Comparison of ENCODE assay signal across 18 cellular contexts in genomic region chr3:31305324-31305723, GRCh38.
DNase-seq lines count a peak whose midpoint lies in the region; ATAC-seq and TF ChIP-seq lines count a peak whose summit lies in the region.
"Had no signal": no experiment of that assay in that cellular context is flagged by ENCODE, and none has a peak within 500 bp of the region (broad histone marks: within the 10 kb centered on the region; RNA-seq: fewer than 3 reads in every experiment).

No MANE protein-coding gene starts in this region.

- no peak overlapping the region for H2BK12ac ChIP-seq in neuronal stem cell (ENCODE audit: low read length)

- DNase-seq in COR-L47 (lab: John Stamatoyannopoulos, UW) (peak; percentile 36), NCI-H1092 treated with DMSO at 0.1 percent for 48 hours (lab: John Stamatoyannopoulos, UW) (peak; percentile 46), NCI-H69 (lab: John Stamatoyannopoulos, UW) (peak; percentile 77), neuronal stem cell (ENCODE audit: low spot score) (no peak), mucosa of descending colon (no peak), EL (no peak)
- DNase-seq in activated CD8-positive, alpha-beta memory T cell treated with anti-CD3 and anti-CD28 coated beads for 24 hours: no peak
- DNase-seq: CD8-positive, alpha-beta T cell; DMS 273 treated with DMSO at 0.1 percent for 48 hours; Karpas-422; MM.1S; NCI-H1417; NCI-H2171; NCI-H524 treated with DMSO at 0.1 percent for 48 hours; Right ventricle myocardium superior had no signal

- H3K9me3 ChIP-seq in neuronal stem cell (replicated peaks in 1 of 2; ENCODE audit: control insufficient read depth in 2 of 2, insufficient read depth in 1 of 2, low read depth in 1 of 2, low read length in 2 of 2): no peaks in the 10 kb centered on the region
- no peaks in the 10 kb centered on the region for H3K9me3 ChIP-seq in mucosa of descending colon
- H3K9me3 ChIP-seq: HAP-1 had no signal

- H3K14ac ChIP-seq in neuronal stem cell (ENCODE audit: low read length): no peak overlapping the region

- H3K79me1 ChIP-seq in neuronal stem cell (ENCODE audit: low read depth, low read length): no peaks in the 10 kb centered on the region

- H3K4me3 ChIP-seq in neuronal stem cell (ENCODE audit: low read length in 2 of 2) (no peak overlapping the region), mucosa of descending colon (no peak overlapping the region)
- H3K4me3 ChIP-seq: HAP-1 had no signal

- no CpG with 5 or more reads among the region's 2 CpGs for WGBS in neuronal stem cell (ENCODE audit: extremely low coverage in 2 of 2, insufficient read length in 2 of 2, insufficient replicate concordance in 1 of 2), 2 donors

- H3K4me2 ChIP-seq in neuronal stem cell (ENCODE audit: insufficient read depth, low read length, poor library complexity, severe bottlenecking): no peak overlapping the region

- H3K36me3 ChIP-seq in neuronal stem cell (replicated peaks in 1 of 2; ENCODE audit: control insufficient read depth in 2 of 2, insufficient read depth in 2 of 2, low read length in 2 of 2) (no peaks in the 10 kb centered on the region), mucosa of descending colon (ENCODE audit: low read depth) (no peaks in the 10 kb centered on the region)
- H3K36me3 ChIP-seq: HAP-1 had no signal

- H2BK15ac ChIP-seq in neuronal stem cell (ENCODE audit: low read length): no peak overlapping the region

- no peak overlapping the region for H2BK120ac ChIP-seq in neuronal stem cell (ENCODE audit: low read depth, low read length)

- no peak overlapping the region for H2BK5ac ChIP-seq in neuronal stem cell (ENCODE audit: low read length)

- no peak overlapping the region for H3K4ac ChIP-seq in neuronal stem cell (ENCODE audit: low read length)

- no peak overlapping the region for H3K23ac ChIP-seq in neuronal stem cell (ENCODE audit: low read depth, low read length, poor library complexity)

- peak overlapping the region; percentile 45 for H2AFZ ChIP-seq in neuronal stem cell (ENCODE audit: low read length)

- H3K4me1 ChIP-seq in neuronal stem cell (ENCODE audit: control insufficient read depth in 2 of 2, insufficient read depth in 1 of 2, low read depth in 1 of 2, low read length in 2 of 2) (peaks cover 3 to 6% of the 10 kb centered on the region in 2 donors), mucosa of descending colon (ENCODE audit: low read depth) (no peaks in the 10 kb centered on the region)
- H3K4me1 ChIP-seq: HAP-1 had no signal

- intact Hi-C loops in mucosa of descending colon (cut with DNase I, micrococcal nuclease): no loop called here

- no peaks in the 10 kb centered on the region for H3K27me3 ChIP-seq in neuronal stem cell (ENCODE audit: control insufficient read depth in 3 of 3, insufficient read depth in 3 of 3, low read depth in 1 of 3, low read length in 3 of 3)

- no peak overlapping the region for H3K18ac ChIP-seq in neuronal stem cell (ENCODE audit: low read length)

- ATAC-seq in mucosa of descending colon: no peak
- ATAC-seq: CD8-positive, alpha-beta T cell; Panc1; SK-N-SH treated with all-trans-retinoic acid at 6 μM for 48 hours had no signal

- no peak overlapping the region for H3K27ac ChIP-seq in neuronal stem cell (replicated peaks; ENCODE audit: low read length)

- no peak overlapping the region for H4K8ac ChIP-seq in neuronal stem cell (ENCODE audit: low read depth, low read length)

- no peak overlapping the region for H2AK5ac ChIP-seq in neuronal stem cell (ENCODE audit: low read depth, low read length)

- H3K9ac ChIP-seq in neuronal stem cell (ENCODE audit: low read depth, low read length, poor library complexity): no peak overlapping the region

- no peak overlapping the region for H4K91ac ChIP-seq in neuronal stem cell (ENCODE audit: low read depth, low read length, poor library complexity)

- no peak for TF ChIP-seq CTCF in mucosa of descending colon (IDR thresholded peaks at IDR 0.05)

Comparison
In these comparisons a context has a peak if more than half of its experiments do, and no peak if none do; other contexts are left out.
1. DNase-seq: peak in COR-L47 (single experiment), NCI-H1092 treated with DMSO at 0.1 percent for 48 hours (single experiment) and NCI-H69 (single experiment); none in neuronal stem cell (single experiment), mucosa of descending colon (0 of 3), activated CD8-positive, alpha-beta memory T cell treated with anti-CD3 and anti-CD28 coated beads for 24 hours (single experiment) and EL (single experiment).